Comparison of ENCODE assay signal across 1 cellular context in genomic region chr3:121749276-121750086, GRCh38.
TF ChIP-seq lines count a peak whose summit lies in the region.

A gene with protein sequence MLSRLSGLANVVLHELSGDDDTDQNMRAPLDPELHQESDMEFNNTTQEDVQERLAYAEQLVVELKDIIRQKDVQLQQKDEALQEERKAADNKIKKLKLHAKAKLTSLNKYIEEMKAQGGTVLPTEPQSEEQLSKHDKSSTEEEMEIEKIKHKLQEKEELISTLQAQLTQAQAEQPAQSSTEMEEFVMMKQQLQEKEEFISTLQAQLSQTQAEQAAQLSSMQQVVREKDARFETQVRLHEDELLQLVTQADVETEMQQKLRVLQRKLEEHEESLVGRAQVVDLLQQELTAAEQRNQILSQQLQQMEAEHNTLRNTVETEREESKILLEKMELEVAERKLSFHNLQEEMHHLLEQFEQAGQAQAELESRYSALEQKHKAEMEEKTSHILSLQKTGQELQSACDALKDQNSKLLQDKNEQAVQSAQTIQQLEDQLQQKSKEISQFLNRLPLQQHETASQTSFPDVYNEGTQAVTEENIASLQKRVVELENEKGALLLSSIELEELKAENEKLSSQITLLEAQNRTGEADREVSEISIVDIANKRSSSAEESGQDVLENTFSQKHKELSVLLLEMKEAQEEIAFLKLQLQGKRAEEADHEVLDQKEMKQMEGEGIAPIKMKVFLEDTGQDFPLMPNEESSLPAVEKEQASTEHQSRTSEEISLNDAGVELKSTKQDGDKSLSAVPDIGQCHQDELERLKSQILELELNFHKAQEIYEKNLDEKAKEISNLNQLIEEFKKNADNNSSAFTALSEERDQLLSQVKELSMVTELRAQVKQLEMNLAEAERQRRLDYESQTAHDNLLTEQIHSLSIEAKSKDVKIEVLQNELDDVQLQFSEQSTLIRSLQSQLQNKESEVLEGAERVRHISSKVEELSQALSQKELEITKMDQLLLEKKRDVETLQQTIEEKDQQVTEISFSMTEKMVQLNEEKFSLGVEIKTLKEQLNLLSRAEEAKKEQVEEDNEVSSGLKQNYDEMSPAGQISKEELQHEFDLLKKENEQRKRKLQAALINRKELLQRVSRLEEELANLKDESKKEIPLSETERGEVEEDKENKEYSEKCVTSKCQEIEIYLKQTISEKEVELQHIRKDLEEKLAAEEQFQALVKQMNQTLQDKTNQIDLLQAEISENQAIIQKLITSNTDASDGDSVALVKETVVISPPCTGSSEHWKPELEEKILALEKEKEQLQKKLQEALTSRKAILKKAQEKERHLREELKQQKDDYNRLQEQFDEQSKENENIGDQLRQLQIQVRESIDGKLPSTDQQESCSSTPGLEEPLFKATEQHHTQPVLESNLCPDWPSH (N-terminal part only) (minus strand): TSS chr3:121749741. CDS start chr3:121730971, 18,770 bp downstream.

TF ChIP-seq in HEK293, 187 proteins besides CTCF, POLR2A, EP300 and RAD21 (continued from another document and continues in another):
- TF ChIP-seq PRDM2 (tag by site-specific recombination; IDR thresholded peaks at IDR 0.05; ENCODE audit: borderline replicate concordance), result no peak
- TF ChIP-seq ZNF785 (tag by site-specific recombination; IDR thresholded peaks at IDR 0.05), result no peak
- TF ChIP-seq SCRT2 (tag by site-specific recombination; IDR thresholded peaks at IDR 0.05), result no peak
- no peak for TF ChIP-seq PRDM1 (tag by site-specific recombination; IDR thresholded peaks at IDR 0.05)
- no peak for TF ChIP-seq ZSCAN16 (tag by site-specific recombination; IDR thresholded peaks at IDR 0.05)
- no peak for TF ChIP-seq ZBTB7A (tag by site-specific recombination; IDR thresholded peaks at IDR 0.05; ENCODE audit: low read depth)
- TF ChIP-seq ZNF280D (tag by site-specific recombination; IDR thresholded peaks at IDR 0.05), result no peak
- peak; percentile 90 for TF ChIP-seq ZNF10 (tag by site-specific recombination; IDR thresholded peaks at IDR 0.05)
- TF ChIP-seq SP2 (tag by site-specific recombination; IDR thresholded peaks at IDR 0.05), result peak; percentile 97
- TF ChIP-seq ZNF16 (tag by site-specific recombination; IDR thresholded peaks at IDR 0.05; ENCODE audit: low read depth), result no peak
- TF ChIP-seq, protein P1, sequence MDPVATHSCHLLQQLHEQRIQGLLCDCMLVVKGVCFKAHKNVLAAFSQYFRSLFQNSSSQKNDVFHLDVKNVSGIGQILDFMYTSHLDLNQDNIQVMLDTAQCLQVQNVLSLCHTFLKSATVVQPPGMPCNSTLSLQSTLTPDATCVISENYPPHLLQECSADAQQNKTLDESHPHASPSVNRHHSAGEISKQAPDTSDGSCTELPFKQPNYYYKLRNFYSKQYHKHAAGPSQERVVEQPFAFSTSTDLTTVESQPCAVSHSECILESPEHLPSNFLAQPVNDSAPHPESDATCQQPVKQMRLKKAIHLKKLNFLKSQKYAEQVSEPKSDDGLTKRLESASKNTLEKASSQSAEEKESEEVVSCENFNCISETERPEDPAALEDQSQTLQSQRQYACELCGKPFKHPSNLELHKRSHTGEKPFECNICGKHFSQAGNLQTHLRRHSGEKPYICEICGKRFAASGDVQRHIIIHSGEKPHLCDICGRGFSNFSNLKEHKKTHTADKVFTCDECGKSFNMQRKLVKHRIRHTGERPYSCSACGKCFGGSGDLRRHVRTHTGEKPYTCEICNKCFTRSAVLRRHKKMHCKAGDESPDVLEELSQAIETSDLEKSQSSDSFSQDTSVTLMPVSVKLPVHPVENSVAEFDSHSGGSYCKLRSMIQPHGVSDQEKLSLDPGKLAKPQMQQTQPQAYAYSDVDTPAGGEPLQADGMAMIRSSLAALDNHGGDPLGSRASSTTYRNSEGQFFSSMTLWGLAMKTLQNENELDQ (tag by site-specific recombination; IDR thresholded peaks at IDR 0.05; ENCODE audit: low read depth), result no peak
- no peak for TF ChIP-seq ZNF658 (tag by site-specific recombination; IDR thresholded peaks at IDR 0.05)
- no peak for TF ChIP-seq ZNF280C (tag by site-specific recombination; IDR thresholded peaks at IDR 0.05)
- TF ChIP-seq ZBTB17 (tag by site-specific recombination; IDR thresholded peaks at IDR 0.05), result no peak; the same call in none of the 2 replicates
- no peak for TF ChIP-seq ZNF747 (tag by site-specific recombination; IDR thresholded peaks at IDR 0.05)
- TF ChIP-seq HOXA7 (CRISPR knock-in tag; IDR thresholded peaks at IDR 0.05; ENCODE audit: borderline replicate concordance), result no peak
- TF ChIP-seq ZNF704 (tag by site-specific recombination; IDR thresholded peaks at IDR 0.05), result no peak
- TF ChIP-seq ZNF335 (tag by site-specific recombination; conservative IDR thresholded peaks at IDR 0.05), result peak; percentile 67
- TF ChIP-seq HOXD13 (CRISPR knock-in tag; IDR thresholded peaks at IDR 0.05; ENCODE audit: borderline replicate concordance), result 0 out of 2 replicates have a peak, but pooled peaks have one; percentile 26
- TF ChIP-seq ZNF248 (tag by site-specific recombination; IDR thresholded peaks at IDR 0.05), result no peak
- no peak for TF ChIP-seq ZBTB1 (tag by site-specific recombination; IDR thresholded peaks at IDR 0.05)
- 0 out of 2 replicates have a peak, but pooled peaks have one; percentile 57 for TF ChIP-seq ZEB2 (tag by site-specific recombination; IDR thresholded peaks at IDR 0.05)
- no peak for TF ChIP-seq ZNF624 (tag by site-specific recombination; IDR thresholded peaks at IDR 0.05)
- TF ChIP-seq FEZF1 (tag by site-specific recombination; IDR thresholded peaks at IDR 0.05), result no peak
- no peak for TF ChIP-seq ZSCAN4 (tag by site-specific recombination; IDR thresholded peaks at IDR 0.05)
- no peak for TF ChIP-seq BCL11A (tag by site-specific recombination; IDR thresholded peaks at IDR 0.05; ENCODE audit: low read depth)
- TF ChIP-seq ZNF221 (tag by site-specific recombination; IDR thresholded peaks at IDR 0.05; ENCODE audit: borderline replicate concordance), result no peak
- no peak for TF ChIP-seq ZNF394 (tag by site-specific recombination; IDR thresholded peaks at IDR 0.05; ENCODE audit: borderline replicate concordance)
- TF ChIP-seq ZFHX2 (tag by site-specific recombination; conservative IDR thresholded peaks at IDR 0.05), result peak; percentile 42; the same call in 1 of the 2 replicates
- TF ChIP-seq, protein P2, sequence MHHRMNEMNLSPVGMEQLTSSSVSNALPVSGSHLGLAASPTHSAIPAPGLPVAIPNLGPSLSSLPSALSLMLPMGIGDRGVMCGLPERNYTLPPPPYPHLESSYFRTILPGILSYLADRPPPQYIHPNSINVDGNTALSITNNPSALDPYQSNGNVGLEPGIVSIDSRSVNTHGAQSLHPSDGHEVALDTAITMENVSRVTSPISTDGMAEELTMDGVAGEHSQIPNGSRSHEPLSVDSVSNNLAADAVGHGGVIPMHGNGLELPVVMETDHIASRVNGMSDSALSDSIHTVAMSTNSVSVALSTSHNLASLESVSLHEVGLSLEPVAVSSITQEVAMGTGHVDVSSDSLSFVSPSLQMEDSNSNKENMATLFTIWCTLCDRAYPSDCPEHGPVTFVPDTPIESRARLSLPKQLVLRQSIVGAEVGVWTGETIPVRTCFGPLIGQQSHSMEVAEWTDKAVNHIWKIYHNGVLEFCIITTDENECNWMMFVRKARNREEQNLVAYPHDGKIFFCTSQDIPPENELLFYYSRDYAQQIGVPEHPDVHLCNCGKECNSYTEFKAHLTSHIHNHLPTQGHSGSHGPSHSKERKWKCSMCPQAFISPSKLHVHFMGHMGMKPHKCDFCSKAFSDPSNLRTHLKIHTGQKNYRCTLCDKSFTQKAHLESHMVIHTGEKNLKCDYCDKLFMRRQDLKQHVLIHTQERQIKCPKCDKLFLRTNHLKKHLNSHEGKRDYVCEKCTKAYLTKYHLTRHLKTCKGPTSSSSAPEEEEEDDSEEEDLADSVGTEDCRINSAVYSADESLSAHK (tag by site-specific recombination; IDR thresholded peaks at IDR 0.05), result no peak
- no peak for TF ChIP-seq ZNF354C (tag by site-specific recombination; IDR thresholded peaks at IDR 0.05; ENCODE audit: borderline replicate concordance, low read depth)
- no peak for TF ChIP-seq ZNF626 (tag by site-specific recombination; IDR thresholded peaks at IDR 0.05)
- TF ChIP-seq ZNF112 (tag by site-specific recombination; IDR thresholded peaks at IDR 0.05), result no peak
- TF ChIP-seq ZNF350 (tag by site-specific recombination; IDR thresholded peaks at IDR 0.05), result peak; percentile 98
- no peak for TF ChIP-seq ZNF792 (tag by site-specific recombination; IDR thresholded peaks at IDR 0.05)
